17 cellular contexts compared by ENCODE assay signal in the genomic region with DNA sequence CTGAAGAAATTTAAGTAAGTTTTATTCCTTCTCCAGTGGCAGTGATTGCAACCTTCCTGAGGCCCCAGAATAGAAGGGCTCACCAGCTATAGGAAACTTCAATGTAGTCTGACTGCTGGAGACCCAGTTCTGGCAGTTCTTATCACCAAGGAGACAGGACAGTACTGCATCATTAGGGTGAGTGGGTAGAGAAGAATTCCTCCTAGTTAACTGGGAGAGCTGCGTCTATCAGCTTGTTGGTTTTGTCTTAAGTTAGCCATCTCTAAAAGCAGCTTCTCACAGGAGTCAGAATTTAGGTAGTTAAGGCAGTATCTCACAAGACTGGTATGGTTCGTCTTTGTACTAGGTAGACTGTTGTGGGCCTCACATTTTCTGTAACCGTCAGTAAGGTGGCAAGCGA. TPM values are rescaled to one million over a fixed set of nuclear protein-coding genes. Genes with fewer than 3 reads are reported as not detected.
DNase-seq lines count a peak whose midpoint lies in the region; ATAC-seq and TF ChIP-seq lines count a peak whose summit lies in the region.
"Had no signal": no experiment of that assay in that cellular context is flagged by ENCODE, and none has a peak within 500 bp of the region (broad histone marks: within the 10 kb centered on the region; RNA-seq: fewer than 3 reads in every experiment).

No MANE protein-coding gene starts in this region.

- peak; percentile 24; the same call in 1 of the 2 replicates for ATAC-seq in WTC11
- peak; percentile 48 for ATAC-seq in stimulated activated memory B cell treated with anti-CD40 and anti-IgM and Interleukin-4, amounts not matched to agents 10 μg/mL and 1 μg/mL and 100 μg/mL, for 72 hours
- ATAC-seq in GM21390 (IDR thresholded peaks at IDR 0.05; ENCODE audit: unreplicated experiment): no peak
- ATAC-seq in GM21528 (IDR thresholded peaks at IDR 0.05; ENCODE audit: low FRiP score, unreplicated experiment): no peak
- ATAC-seq: GM23338 had no signal

- no peak overlapping the region for H4K5ac ChIP-seq in mesendoderm (ENCODE audit: low read length)

- peak overlapping the region; percentile 33; the same call in 1 of the 2 replicates for H2AFZ ChIP-seq in GM23248
- H2AFZ ChIP-seq: GM23338 had no signal

- no peak overlapping the region for H3K27ac Mint-ChIP-seq in WTC11
- no peak overlapping the region for H3K27ac Mint-ChIP-seq in stimulated activated memory B cell treated with anti-CD40 and anti-IgM and Interleukin-4, amounts not matched to agents 10 μg/mL and 1 μg/mL and 100 μg/mL, for 72 hours
- H3K27ac Mint-ChIP-seq: B cell; CD4-positive, alpha-beta T cell; GM23338; H9 had no signal

- CTCF ChIA-PET in WTC11 (lab: Charles Lee): no interaction called here

- H3K36me3 Mint-ChIP-seq in WTC11: no peaks in the 10 kb centered on the region
- H3K36me3 Mint-ChIP-seq in stimulated activated memory B cell treated with anti-CD40 and anti-IgM and Interleukin-4, amounts not matched to agents 10 μg/mL and 1 μg/mL and 100 μg/mL, for 72 hours: no peaks in the 10 kb centered on the region

- H3K9me3 ChIP-seq in GM23248 (ENCODE audit: low read depth): no peaks in the 10 kb centered on the region

- no peak overlapping the region for H4K8ac ChIP-seq in mesendoderm (ENCODE audit: low read depth, low read length)

- H3K79me2 ChIP-seq in GM23248 (ENCODE audit: insufficient read depth) (no peaks in the 10 kb centered on the region), mesendoderm (ENCODE audit: control insufficient read depth, insufficient read depth, low read length) (no peaks in the 10 kb centered on the region)

- no peaks in the 10 kb centered on the region for H3F3A ChIP-seq in GM23248 (ENCODE audit: insufficient read depth)

- H2AK5ac ChIP-seq in mesendoderm (ENCODE audit: low read length): no peak overlapping the region

- H3K4me3 ChIP-seq in GM23248: no peak overlapping the region
- no peak overlapping the region for H3K4me3 ChIP-seq in mesendoderm (ENCODE audit: low read length)
- H3K4me3 ChIP-seq: GM23338 had no signal

- H3K23ac ChIP-seq in mesendoderm (ENCODE audit: low read length): no peak overlapping the region

- no peak for DNase-seq in GM23248
- DNase-seq in WTC11 (ENCODE audit: low spot score): no peak
- DNase-seq in mesendoderm: peak; percentile 11
- no peak for DNase-seq in medulla oblongata (ENCODE audit: extremely low spot score)
- DNase-seq: C1 segment of cervical spinal cord; Calu3; CD4-positive, alpha-beta T cell; DMS 273 treated with DMSO at 0.1 percent for 48 hours; DMS79; EL; H9 had no signal

- H4K20me1 ChIP-seq in GM23248 (ENCODE audit: insufficient read depth): no peaks in the 10 kb centered on the region

- H2BK120ac ChIP-seq in mesendoderm (ENCODE audit: low read depth, low read length): no peak overlapping the region

- no peak overlapping the region for H2BK15ac ChIP-seq in mesendoderm (replicated peaks; ENCODE audit: low read depth)

- no peak overlapping the region for H2BK5ac ChIP-seq in mesendoderm (ENCODE audit: low read length)

- POLR2A ChIA-PET in WTC11 (lab: Charles Lee): no interaction called here

- H3K4me1 Mint-ChIP-seq in WTC11: no peaks in the 10 kb centered on the region
- H3K4me1 Mint-ChIP-seq in stimulated activated memory B cell treated with anti-CD40 and anti-IgM and Interleukin-4, amounts not matched to agents 10 μg/mL and 1 μg/mL and 100 μg/mL, for 72 hours: no peaks in the 10 kb centered on the region
- H3K4me1 Mint-ChIP-seq: B cell, GM23338, H9 had no signal

- WGBS in GM23248 (ENCODE audit: low coverage in 1 of 2, low lambda C conversion rate in 2 of 2, missing lambda C conversion rate in 2 of 2), 2 experiments: 86 to 96% methylated on average over 4 of the region's 4 CpGs
- no CpG with 5 or more reads among the region's 4 CpGs for WGBS in mesendoderm (ENCODE audit: extremely low coverage, insufficient coverage, low lambda C conversion rate)

- no peak for TF ChIP-seq CTCF in WTC11 (IDR thresholded peaks at IDR 0.05)

- no peak overlapping the region for H3K18ac ChIP-seq in mesendoderm (ENCODE audit: low read length)

- no peak overlapping the region for H3K4ac ChIP-seq in mesendoderm (ENCODE audit: low read depth, low read length)

- H3K79me1 ChIP-seq in mesendoderm (ENCODE audit: low read length): no peaks in the 10 kb centered on the region

- no peak overlapping the region for H3K27ac ChIP-seq in GM23248
- H3K27ac ChIP-seq in mesendoderm (ENCODE audit: low read depth, low read length): no peak overlapping the region

- no peaks in the 10 kb centered on the region for H3K9me2 ChIP-seq in GM23248 (ENCODE audit: insufficient read depth)

- H3K4me1 ChIP-seq in GM23248 (ENCODE audit: insufficient read depth) (no peaks in the 10 kb centered on the region), mesendoderm (ENCODE audit: control insufficient read depth, low read depth, low read length) (no peaks in the 10 kb centered on the region)

- in situ Hi-C loops in GM23248 (cut with MboI): loop anchor here (5.0 kb wide), 1 partner anchor 269 kb away; no protein-coding TSS in a partner anchor

- H3K56ac ChIP-seq in mesendoderm (ENCODE audit: low read length): no peak overlapping the region

- H3K36me3 ChIP-seq in GM23248 (ENCODE audit: low read depth) (no peaks in the 10 kb centered on the region), mesendoderm (ENCODE audit: control insufficient read depth, insufficient read depth, low read length) (no peaks in the 10 kb centered on the region)

- H3K4me3 Mint-ChIP-seq in WTC11: no peak overlapping the region
- no peak overlapping the region for H3K4me3 Mint-ChIP-seq in stimulated activated memory B cell treated with anti-CD40 and anti-IgM and Interleukin-4, amounts not matched to agents 10 μg/mL and 1 μg/mL and 100 μg/mL, for 72 hours
- H3K4me3 Mint-ChIP-seq: B cell; CD4-positive, alpha-beta T cell; GM23338; H9 had no signal

- H3K27me3 ChIP-seq in GM23248 (replicated peaks; ENCODE audit: insufficient read depth) (no peaks in the 10 kb centered on the region), mesendoderm (ENCODE audit: insufficient read depth, low read length, poor library complexity) (no peaks in the 10 kb centered on the region)

- H3K9ac ChIP-seq in GM23248 (no peak overlapping the region), mesendoderm (ENCODE audit: low read length) (no peak overlapping the region)

- H3K4me2 ChIP-seq in GM23248 (ENCODE audit: unreplicated experiment): no peak overlapping the region
- no peak overlapping the region for H3K4me2 ChIP-seq in mesendoderm (ENCODE audit: low read length)
- H3K4me2 ChIP-seq: GM23338 had no signal

- no peaks in the 10 kb centered on the region for H3K9me3 Mint-ChIP-seq in WTC11
- H3K9me3 Mint-ChIP-seq in stimulated activated memory B cell treated with anti-CD40 and anti-IgM and Interleukin-4, amounts not matched to agents 10 μg/mL and 1 μg/mL and 100 μg/mL, for 72 hours: no peaks in the 10 kb centered on the region
- H3K9me3 Mint-ChIP-seq: CD4-positive, alpha-beta T cell; GM23338; H9 had no signal

- no peaks in the 10 kb centered on the region for H3K27me3 Mint-ChIP-seq in WTC11 (ENCODE audit: low read depth)
- H3K27me3 Mint-ChIP-seq in stimulated activated memory B cell treated with anti-CD40 and anti-IgM and Interleukin-4, amounts not matched to agents 10 μg/mL and 1 μg/mL and 100 μg/mL, for 72 hours: no peaks in the 10 kb centered on the region
- H3K27me3 Mint-ChIP-seq: B cell had no signal

TF ChIP-seq in WTC11, 78 proteins besides CTCF, POLR2A, EP300 and RAD21 (continues in another document):
- TF ChIP-seq, protein P1, sequence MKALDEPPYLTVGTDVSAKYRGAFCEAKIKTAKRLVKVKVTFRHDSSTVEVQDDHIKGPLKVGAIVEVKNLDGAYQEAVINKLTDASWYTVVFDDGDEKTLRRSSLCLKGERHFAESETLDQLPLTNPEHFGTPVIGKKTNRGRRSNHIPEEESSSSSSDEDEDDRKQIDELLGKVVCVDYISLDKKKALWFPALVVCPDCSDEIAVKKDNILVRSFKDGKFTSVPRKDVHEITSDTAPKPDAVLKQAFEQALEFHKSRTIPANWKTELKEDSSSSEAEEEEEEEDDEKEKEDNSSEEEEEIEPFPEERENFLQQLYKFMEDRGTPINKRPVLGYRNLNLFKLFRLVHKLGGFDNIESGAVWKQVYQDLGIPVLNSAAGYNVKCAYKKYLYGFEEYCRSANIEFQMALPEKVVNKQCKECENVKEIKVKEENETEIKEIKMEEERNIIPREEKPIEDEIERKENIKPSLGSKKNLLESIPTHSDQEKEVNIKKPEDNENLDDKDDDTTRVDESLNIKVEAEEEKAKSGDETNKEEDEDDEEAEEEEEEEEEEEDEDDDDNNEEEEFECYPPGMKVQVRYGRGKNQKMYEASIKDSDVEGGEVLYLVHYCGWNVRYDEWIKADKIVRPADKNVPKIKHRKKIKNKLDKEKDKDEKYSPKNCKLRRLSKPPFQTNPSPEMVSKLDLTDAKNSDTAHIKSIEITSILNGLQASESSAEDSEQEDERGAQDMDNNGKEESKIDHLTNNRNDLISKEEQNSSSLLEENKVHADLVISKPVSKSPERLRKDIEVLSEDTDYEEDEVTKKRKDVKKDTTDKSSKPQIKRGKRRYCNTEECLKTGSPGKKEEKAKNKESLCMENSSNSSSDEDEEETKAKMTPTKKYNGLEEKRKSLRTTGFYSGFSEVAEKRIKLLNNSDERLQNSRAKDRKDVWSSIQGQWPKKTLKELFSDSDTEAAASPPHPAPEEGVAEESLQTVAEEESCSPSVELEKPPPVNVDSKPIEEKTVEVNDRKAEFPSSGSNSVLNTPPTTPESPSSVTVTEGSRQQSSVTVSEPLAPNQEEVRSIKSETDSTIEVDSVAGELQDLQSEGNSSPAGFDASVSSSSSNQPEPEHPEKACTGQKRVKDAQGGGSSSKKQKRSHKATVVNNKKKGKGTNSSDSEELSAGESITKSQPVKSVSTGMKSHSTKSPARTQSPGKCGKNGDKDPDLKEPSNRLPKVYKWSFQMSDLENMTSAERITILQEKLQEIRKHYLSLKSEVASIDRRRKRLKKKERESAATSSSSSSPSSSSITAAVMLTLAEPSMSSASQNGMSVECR (CRISPR knock-in tag; IDR thresholded peaks at IDR 0.05; ENCODE audit: borderline replicate concordance): no peak
- TF ChIP-seq ZNF416 (CRISPR knock-in tag; IDR thresholded peaks at IDR 0.05) (no peak), IRF1 (CRISPR knock-in tag; IDR thresholded peaks at IDR 0.05) (no peak), ZNF263 (CRISPR knock-in tag; IDR thresholded peaks at IDR 0.05; ENCODE audit: low read depth) (no peak), HMGA2 (CRISPR knock-in tag; IDR thresholded peaks at IDR 0.05) (no peak), FOXJ3 (CRISPR knock-in tag; IDR thresholded peaks at IDR 0.05; ENCODE audit: borderline replicate concordance) (no peak)

RNA-seq across cellular contexts. Expression of gene MSTN, which starts 3.3 kb away (rescaled TPM):
- total RNA-seq in GM23248 (2014; rRNA removed; shearing (Covaris generic)): 0.11 and 0.51 TPM in 2 replicates
- 0.09 and 0.16 TPM in 2 replicates for polyA plus RNA-seq in GM23248 (2016; fragmentation: Nextera tagmentation; extraction: Ambion mirVana)
- total RNA-seq in WTC11 (2021): not detected in 3 replicates
- not detected for polyA plus RNA-seq in mesendoderm (2013, experiment 1 of 2)
- polyA plus RNA-seq in mesendoderm (2013, experiment 2 of 2): not detected
- total RNA-seq: B cell; CD4-positive, alpha-beta T cell; H9; HT1080 had no signal
- polyA plus RNA-seq: GM23338 had no signal

Comparison
In these comparisons a context has a peak if more than half of its experiments do, and no peak if none do; other contexts are left out.
1. ATAC-seq: peak in WTC11 (single experiment) and stimulated activated memory B cell treated with anti-CD40 and anti-IgM and Interleukin-4, amounts not matched to agents 10 μg/mL and 1 μg/mL and 100 μg/mL, for 72 hours (single experiment); none in GM21390 (single experiment) and GM21528 (single experiment).